ENCODE assay signal across 11 cellular contexts in the genomic region with DNA sequence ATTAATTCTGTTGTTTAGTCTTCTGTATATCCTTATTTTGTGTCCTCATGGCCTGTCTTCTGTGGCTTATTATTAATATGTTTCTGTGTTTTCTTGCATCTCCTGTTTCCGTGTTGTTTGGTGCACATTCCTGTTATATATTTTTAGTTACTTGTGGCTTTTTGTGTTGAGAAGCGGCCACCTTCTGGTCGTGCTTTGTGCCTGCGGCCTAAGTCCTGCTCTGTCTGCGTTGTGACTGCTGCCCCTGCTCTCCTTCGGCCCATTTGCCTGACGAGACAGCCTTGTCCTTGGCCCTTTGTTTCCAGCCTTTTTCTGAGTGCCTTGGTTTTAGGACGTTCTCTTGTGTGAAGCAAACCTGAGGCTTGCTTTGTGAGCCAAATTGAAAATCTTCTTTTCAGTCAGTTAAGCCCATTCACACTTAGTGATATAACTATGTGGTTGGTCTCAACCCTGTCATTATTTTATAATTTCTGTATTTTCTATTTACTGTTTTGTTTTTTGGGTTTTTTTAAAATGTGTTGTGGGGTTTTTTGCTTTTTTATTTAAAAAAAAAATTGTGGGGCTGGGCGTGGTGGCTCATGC. TPM values are rescaled to one million over a fixed set of nuclear protein-coding genes. Genes with fewer than 3 reads are reported as not detected.
DNase-seq lines count a peak whose midpoint lies in the region; ATAC-seq and TF ChIP-seq lines count a peak whose summit lies in the region.
"Had no signal": no experiment of that assay in that cellular context is flagged by ENCODE, and none has a peak within 500 bp of the region (broad histone marks: within the 10 kb centered on the region; RNA-seq: fewer than 3 reads in every experiment).

No MANE protein-coding gene starts in this region.

- H3T11ph ChIP-seq in H9 (ENCODE audit: low read length) = no peak overlapping the region

- peaks cover 0 to 3% of the 10 kb centered on the region in 2 experiments; a peak in 1 of 5 replicates for H3K9me3 Mint-ChIP-seq in H9
- no peaks in the 10 kb centered on the region for H3K9me3 Mint-ChIP-seq in activated B cell treated with CpG ODN at 0.5 μM for 24 hours
- H3K9me3 Mint-ChIP-seq: stimulated activated naive CD8-positive, alpha-beta T cell treated with anti-CD3 and anti-CD28 coated beads, Interleukin-15, Interleukin-2, amounts not matched to agents 100 ng/mL and 50 ng/mL, for 24 hours had no signal

- peak; percentile 64 for DNase-seq in H9
- DNase-seq in activated B cell treated with CpG ODN at 0.5 μM for 24 hours = no peak
- peak; percentile 30 for DNase-seq in left lobe of liver (ENCODE audit: low spot score)
- no peak for DNase-seq in GM19240 (ENCODE audit: insufficient read length, low spot score)
- DNase-seq in spleen = no peak
- no peak for DNase-seq in body of pancreas
- DNase-seq: activated naive CD4-positive, alpha-beta T cell; IMR-90 had no signal

- no peaks in the 10 kb centered on the region for H3K9me3 ChIP-seq in H9 (ENCODE audit: control insufficient read depth, low read depth, low read length)
- no peaks in the 10 kb centered on the region for H3K9me3 ChIP-seq in spleen
- H3K9me3 ChIP-seq in body of pancreas = no peaks in the 10 kb centered on the region

- H3K4me1 Mint-ChIP-seq in H9 = peaks cover 4 to 7% of the 10 kb centered on the region in 2 experiments; a peak in 3 of 4 replicates
- H3K4me1 Mint-ChIP-seq in activated B cell treated with CpG ODN at 0.5 μM for 24 hours = peaks cover 23% of the 10 kb centered on the region

- H3K14ac ChIP-seq in H9 (ENCODE audit: insufficient read depth, low read length) = no peak overlapping the region

- H3K56ac ChIP-seq in H9 (ENCODE audit: insufficient read length, low read depth, low read length) = no peak overlapping the region

- no peaks in the 10 kb centered on the region for H3K79me2 ChIP-seq in H9 (ENCODE audit: insufficient read depth, low read length)

- H3K4me1 ChIP-seq in H9 (ENCODE audit: insufficient read depth, low read length) (no peaks in the 10 kb centered on the region), spleen (peaks cover 6 to 39% (median 23%) of the 10 kb centered on the region in 6 donors), body of pancreas (peaks cover 22% of the 10 kb centered on the region)

- H3K36me3 ChIP-seq in spleen (peaks cover 0 to 73% (median 22%) of the 10 kb centered on the region in 6 donors), body of pancreas (replicated peaks in 1 of 2; ENCODE audit: insufficient read depth in 1 of 2, low read depth in 2 of 2) (peaks cover 0 to 7% of the 10 kb centered on the region in 2 donors)

- H4K91ac ChIP-seq in H9 (ENCODE audit: insufficient read length, low read depth, low read length) = no peak overlapping the region

- no peak overlapping the region for H3K27ac ChIP-seq in C4-2B
- H3K27ac ChIP-seq in H9 (ENCODE audit: insufficient read length, low read depth, low read length) = no peak overlapping the region
- H3K27ac ChIP-seq in spleen = no peak overlapping the region
- no peak overlapping the region for H3K27ac ChIP-seq in body of pancreas

- ATAC-seq in activated B cell treated with CpG ODN at 0.5 μM for 24 hours (ENCODE audit: low read depth) (no peak), left lobe of liver (no peak), GM19324 (IDR thresholded peaks at IDR 0.05; ENCODE audit: low FRiP score, unreplicated experiment) (no peak), body of pancreas (no peak)

- intact Hi-C loops in activated B cell treated with CpG ODN at 0.5 μM for 24 hours (cut with micrococcal nuclease) (loop anchor here (2.0 to 5.0 kb wide), 2 partner anchors 35 to 40 kb away; no protein-coding TSS in a partner anchor), spleen (cut with DNase I; ENCODE audit: low total_unique reads) (no loop called here), body of pancreas (cut with DNase I) (no loop called here)

- no peak overlapping the region for H2BK20ac ChIP-seq in H9 (ENCODE audit: low read depth, low read length, poor library complexity, severe bottlenecking)

- no peak overlapping the region for H2BK5ac ChIP-seq in H9 (ENCODE audit: insufficient read length, low read length)

- H3K4me3 Mint-ChIP-seq in H9 (no peak overlapping the region), activated B cell treated with CpG ODN at 0.5 μM for 24 hours (no peak overlapping the region)
- H3K4me3 Mint-ChIP-seq: stimulated activated naive CD8-positive, alpha-beta T cell treated with anti-CD3 and anti-CD28 coated beads, Interleukin-15, Interleukin-2, amounts not matched to agents 100 ng/mL and 50 ng/mL, for 24 hours had no signal

- TF ChIP-seq CTCF in C4-2B (conservative IDR thresholded peaks at IDR 0.05) (peak; percentile 37), H9 (conservative IDR thresholded peaks at IDR 0.05) (peak; percentile 60; the same call in 2 of the 3 replicates), activated B cell treated with CpG ODN at 0.5 μM for 24 hours (IDR thresholded peaks at IDR 0.05) (no peak), spleen (IDR thresholded peaks at IDR 0.05 in 8 of 11, conservative IDR thresholded peaks at IDR 0.05 in 3 of 11) (no peak), body of pancreas (IDR thresholded peaks at IDR 0.05) (no peak)

- no peak overlapping the region for H3K4me3 ChIP-seq in spleen
- H3K4me3 ChIP-seq in body of pancreas = no peak overlapping the region

- H3K27me3 ChIP-seq in H9 (ENCODE audit: insufficient read depth, low read length) (no peaks in the 10 kb centered on the region), spleen (replicated peaks in 1 of 7) (no peaks in the 10 kb centered on the region), body of pancreas (no peaks in the 10 kb centered on the region)

- H2BK120ac ChIP-seq in H9 (ENCODE audit: low read depth, low read length, poor library complexity, severe bottlenecking) = no peak overlapping the region

- TF ChIP-seq POLR2A in spleen (IDR thresholded peaks at IDR 0.05) (no peak), body of pancreas (IDR thresholded peaks at IDR 0.05) (no peak)

- H4K20me1 ChIP-seq in H9 (ENCODE audit: control insufficient read depth, insufficient read depth, insufficient read length) = no peaks in the 10 kb centered on the region

- H2AK5ac ChIP-seq in H9 (ENCODE audit: insufficient read length, low read length) = no peak overlapping the region

- no peak overlapping the region for H2BK15ac ChIP-seq in H9 (ENCODE audit: low read depth, low read length)

- H2BK12ac ChIP-seq in H9 (ENCODE audit: insufficient read length, low read depth, low read length) = no peak overlapping the region

- no CpG with 5 or more reads among the region's 9 CpGs for WGBS in H9 (ENCODE audit: extremely low coverage, insufficient read length, low lambda C conversion rate)
- 58 to 80% (median 73%) methylated on average over 9 of the region's 9 CpGs for WGBS in spleen, 5 donors
- 90 to 92% methylated on average over 9 of the region's 9 CpGs for WGBS in body of pancreas, 2 donors

- no peak overlapping the region for H4K8ac ChIP-seq in H9 (replicated peaks; ENCODE audit: insufficient read length, low read depth, low read length)

- H4K5ac ChIP-seq in H9 (ENCODE audit: insufficient read length, low read depth, low read length) = no peak overlapping the region

- H3K23me2 ChIP-seq in H9 (ENCODE audit: insufficient read length, low read depth, low read length, poor library complexity, severe bottlenecking) = no peaks in the 10 kb centered on the region

- H2AFZ ChIP-seq in H9 (ENCODE audit: low read length) = no peak overlapping the region

- H3K27me3 Mint-ChIP-seq in H9 (ENCODE audit: low read depth) (no peaks in the 10 kb centered on the region), activated B cell treated with CpG ODN at 0.5 μM for 24 hours (no peaks in the 10 kb centered on the region)
- H3K27me3 Mint-ChIP-seq: stimulated activated naive CD8-positive, alpha-beta T cell treated with anti-CD3 and anti-CD28 coated beads, Interleukin-15, Interleukin-2, amounts not matched to agents 100 ng/mL and 50 ng/mL, for 24 hours had no signal

- peaks cover 15 to 45% (median 30%) of the 10 kb centered on the region in 3 experiments; a peak in 6 of 7 replicates for H3K36me3 Mint-ChIP-seq in H9 (ENCODE audit: insufficient read depth in 1 of 3, low read depth in 3 of 3)
- peaks cover 49% of the 10 kb centered on the region for H3K36me3 Mint-ChIP-seq in activated B cell treated with CpG ODN at 0.5 μM for 24 hours (ENCODE audit: low read depth)

- CTCF ChIA-PET in activated B cell treated with CpG ODN at 0.5 μM for 24 hours (lab: Charles Lee) = no interaction called here

- H3K4ac ChIP-seq in H9 (ENCODE audit: low read depth, low read length) = no peak overlapping the region

- POLR2A ChIA-PET in activated B cell treated with CpG ODN at 0.5 μM for 24 hours (lab: Charles Lee) = no interaction called here

- H3K4me2 ChIP-seq in H9 (ENCODE audit: insufficient read depth, insufficient read length, low read length) = no peak overlapping the region

- H3K9ac ChIP-seq in H9 (ENCODE audit: extremely low read depth, insufficient read length, low read length) = no peak overlapping the region

- peak overlapping the region in 2 of 3 experiments; percentile 16 to 57; a peak in 3 of 7 replicates for H3K27ac Mint-ChIP-seq in H9
- peak overlapping the region; percentile 51 for H3K27ac Mint-ChIP-seq in activated B cell treated with CpG ODN at 0.5 μM for 24 hours
- H3K27ac Mint-ChIP-seq: stimulated activated naive CD8-positive, alpha-beta T cell treated with anti-CD3 and anti-CD28 coated beads, Interleukin-15, Interleukin-2, amounts not matched to agents 100 ng/mL and 50 ng/mL, for 24 hours had no signal

- H3K18ac ChIP-seq in H9 (ENCODE audit: insufficient read length, low read depth, low read length) = no peak overlapping the region

- no peaks in the 10 kb centered on the region for H3K79me1 ChIP-seq in H9 (ENCODE audit: insufficient read depth, low read depth, low read length, poor library complexity, severe bottlenecking)

- no peak overlapping the region for H3K23ac ChIP-seq in H9 (ENCODE audit: insufficient read length, low read depth, low read length)

RNA-seq across cellular contexts. Expression of gene TNIP2, which starts 43.8 kb away (rescaled TPM):
- total RNA-seq in H9 (2021) (42.2 and 44.7 TPM in 2 replicates), activated B cell treated with CpG ODN at 0.5 μM for 24 hours (79.1 and 83.2 TPM in 2 replicates), left lobe of liver (13.1 TPM), spleen (10 to 100 TPM; 35.1 to 52.5 (median 50.4) TPM), body of pancreas (10 to 100 TPM; 39.7 to 75.8 TPM)
- polyA plus RNA-seq in spleen = 10 to 100 TPM; 32.7 to 53.5 (median 33.2) TPM

Comparison
In these comparisons a context has a peak if more than half of its experiments do, and no peak if none do; other contexts are left out.
1. CTCF ChIP-seq: peak in C4-2B (single experiment) and H9 (single experiment); none in activated B cell treated with CpG ODN at 0.5 μM for 24 hours (single experiment), spleen (0 of 11) and body of pancreas (0 of 7).
2. DNase-seq: peak in H9 (single experiment) and left lobe of liver (single experiment); none in activated B cell treated with CpG ODN at 0.5 μM for 24 hours (single experiment), GM19240 (single experiment), spleen (single experiment) and body of pancreas (0 of 4).